In the genomic region with DNA sequence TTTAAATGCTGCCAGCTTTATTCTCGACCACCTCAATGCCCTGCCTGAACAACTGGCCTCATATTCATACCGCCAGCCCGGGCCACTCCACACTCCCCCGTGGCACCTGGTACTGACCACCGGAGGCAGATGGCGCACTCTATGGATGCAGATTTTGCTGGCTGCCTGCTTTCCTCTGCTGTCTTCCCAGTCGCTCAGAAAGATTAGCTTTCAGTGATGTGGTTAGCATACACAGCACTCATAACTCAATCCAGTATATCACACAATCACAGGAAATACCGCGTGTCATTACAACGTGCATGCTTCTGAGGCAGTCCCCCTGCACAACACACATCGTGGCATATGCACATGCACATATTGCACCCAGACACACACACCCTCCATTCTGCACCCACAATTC, we compare ENCODE assay signal across 10 cellular contexts.
DNase-seq lines count a peak whose midpoint lies in the region; ATAC-seq and TF ChIP-seq lines count a peak whose summit lies in the region.
"Had no signal": no experiment of that assay in that cellular context is flagged by ENCODE, and none has a peak within 500 bp of the region (broad histone marks: within the 10 kb centered on the region; RNA-seq: fewer than 3 reads in every experiment).

No MANE protein-coding gene starts in this region.

- no peak for TF ChIP-seq POLR2A in vagina (IDR thresholded peaks at IDR 0.05)

- H3K27me3 ChIP-seq in heart right ventricle: peaks cover 0 to 13% (median 0%) of the 10 kb centered on the region in 7 donors
- no peaks in the 10 kb centered on the region for H3K27me3 ChIP-seq in right atrium auricular region
- H3K27me3 ChIP-seq in SJCRH30: no peaks in the 10 kb centered on the region
- no peaks in the 10 kb centered on the region for H3K27me3 ChIP-seq in aorta (ENCODE audit: control insufficient read depth in 1 of 2, insufficient read depth in 2 of 2, low read length in 1 of 2)
- H3K27me3 ChIP-seq in vagina: no peaks in the 10 kb centered on the region
- H3K27me3 ChIP-seq: SJSA1, transverse colon had no signal

- H3K4me3 ChIP-seq in heart right ventricle (peak overlapping the region in 5 of 10 donors; percentile 15 to 27 (median 19)), right atrium auricular region (peak overlapping the region in 1 of 2 donors; percentile 13), SJCRH30 (peak overlapping the region; percentile 40), aorta (ENCODE audit: low read length in 2 of 2) (no peak overlapping the region), vagina (no peak overlapping the region)
- H3K4me3 ChIP-seq: SJSA1, transverse colon had no signal

- peak overlapping the region in 2 of 10 donors; percentile 7 to 28 for H3K27ac ChIP-seq in heart right ventricle
- no peak overlapping the region for H3K27ac ChIP-seq in right atrium auricular region
- peak overlapping the region; percentile 90 for H3K27ac ChIP-seq in SJCRH30
- no peak overlapping the region for H3K27ac ChIP-seq in aorta (ENCODE audit: low read depth in 1 of 2, low read length in 2 of 2)
- H3K27ac ChIP-seq in vagina: no peak overlapping the region
- H3K27ac ChIP-seq: transverse colon had no signal

- no peak for TF ChIP-seq CTCF in heart right ventricle (IDR thresholded peaks at IDR 0.05)
- TF ChIP-seq CTCF in right atrium auricular region (IDR thresholded peaks at IDR 0.05): no peak
- TF ChIP-seq CTCF in vagina (IDR thresholded peaks at IDR 0.05): no peak

- ATAC-seq in heart right ventricle: peak in 7 of 8 donors; percentile 27 to 77 (median 64)
- peak; percentile 45 for ATAC-seq in left ventricle myocardium superior
- peak; percentile 8 for ATAC-seq in aorta (ENCODE audit: low FRiP score)
- no peak for ATAC-seq in GM18511 (IDR thresholded peaks at IDR 0.05; ENCODE audit: unreplicated experiment)
- ATAC-seq in GM19452 (IDR thresholded peaks at IDR 0.05; ENCODE audit: unreplicated experiment): no peak

- H3K9me3 ChIP-seq in heart right ventricle (no peaks in the 10 kb centered on the region), right atrium auricular region (no peaks in the 10 kb centered on the region), SJCRH30 (replicated peaks) (no peaks in the 10 kb centered on the region), aorta (ENCODE audit: control insufficient read depth, low read length) (no peaks in the 10 kb centered on the region), vagina (no peaks in the 10 kb centered on the region)
- H3K9me3 ChIP-seq: SJSA1, transverse colon had no signal

- intact Hi-C loops in heart right ventricle (cut with DNase I) (loop anchor here in 1 of 10 donors (10.0 kb wide), 1 partner anchor 60 kb away; no protein-coding TSS in a partner anchor), left ventricle myocardium superior (cut with micrococcal nuclease) (no loop called here), aorta (cut with DNase I) (no loop called here), vagina (cut with DNase I) (no loop called here)

- H3K36me3 ChIP-seq in heart right ventricle (no peaks in the 10 kb centered on the region), right atrium auricular region (no peaks in the 10 kb centered on the region), SJCRH30 (no peaks in the 10 kb centered on the region), aorta (ENCODE audit: control insufficient read depth in 1 of 2, insufficient read depth in 2 of 2, low read length in 1 of 2) (no peaks in the 10 kb centered on the region), vagina (no peaks in the 10 kb centered on the region)
- H3K36me3 ChIP-seq: SJSA1, transverse colon had no signal

- WGBS in heart right ventricle, 2 donors: 23 to 39% methylated on average over 11 of the region's 11 CpGs
- 39 to 49% methylated on average over 11 of the region's 11 CpGs for WGBS in aorta, 2 donors

- H3K4me1 ChIP-seq in heart right ventricle: peaks cover 0 to 11% (median 2%) of the 10 kb centered on the region in 9 donors
- no peaks in the 10 kb centered on the region for H3K4me1 ChIP-seq in right atrium auricular region
- H3K4me1 ChIP-seq in SJCRH30: peaks cover 12% of the 10 kb centered on the region; the same call in 1 of the 2 replicates
- H3K4me1 ChIP-seq in aorta (ENCODE audit: control insufficient read depth in 1 of 2, insufficient read depth in 2 of 2, low read length in 2 of 2): no peaks in the 10 kb centered on the region
- no peaks in the 10 kb centered on the region for H3K4me1 ChIP-seq in vagina
- H3K4me1 ChIP-seq: transverse colon had no signal

- DNase-seq in heart right ventricle: no peak
- no peak for DNase-seq in right atrium auricular region (ENCODE audit: low spot score)
- peak; percentile 48 to 62 for DNase-seq in SJCRH30
- DNase-seq in left ventricle myocardium superior: no peak
- DNase-seq in aorta: peak in 1 of 2 donors; percentile 16
- no peak for DNase-seq in vagina (ENCODE audit: extremely low spot score in 2 of 2)
- DNase-seq: transverse colon had no signal

Comparison
In these comparisons a context has a peak if more than half of its experiments do, and no peak if none do; other contexts are left out.
1. ATAC-seq: peak in heart right ventricle (7 of 8), left ventricle myocardium superior (single experiment) and aorta (single experiment); none in GM18511 (single experiment) and GM19452 (single experiment).
2. DNase-seq: peak in SJCRH30 (2 of 2); none in heart right ventricle (0 of 2), right atrium auricular region (single experiment), left ventricle myocardium superior (single experiment) and vagina (0 of 2).